In genomic region chr22:49749885-49750510, GRCh38 we compare ENCODE assay signal across 20 cellular contexts.
DNase-seq lines count a peak whose midpoint lies in the region; ATAC-seq and TF ChIP-seq lines count a peak whose summit lies in the region.
"Had no signal": no experiment of that assay in that cellular context is flagged by ENCODE, and none has a peak within 500 bp of the region (broad histone marks: within the 10 kb centered on the region; RNA-seq: fewer than 3 reads in every experiment).

No MANE protein-coding gene starts in this region.

- peaks cover 12% of the 10 kb centered on the region for H3K36me3 Mint-ChIP-seq in stimulated activated memory B cell treated with anti-CD40 and anti-IgM and Interleukin-4, amounts not matched to agents 10 μg/mL and 1 μg/mL and 100 μg/mL, for 72 hours
- peaks cover 9 to 18% of the 10 kb centered on the region in 2 donors for H3K36me3 Mint-ChIP-seq in activated T-cell treated with anti-CD3 and anti-CD28 coated beads, Interleukin-2, amount 50 U/mL, for 72 hours (ENCODE audit: insufficient read depth in 2 of 2)
- H3K36me3 Mint-ChIP-seq: CD4-positive, CD25-positive, alpha-beta regulatory T cell had no signal

- H3K9me3 ChIP-seq in HEK293 (ENCODE audit: control insufficient read depth, insufficient read depth, low read depth, low read length) = no peaks in the 10 kb centered on the region

- H3K4me3 Mint-ChIP-seq in stimulated activated memory B cell treated with anti-CD40 and anti-IgM and Interleukin-4, amounts not matched to agents 10 μg/mL and 1 μg/mL and 100 μg/mL, for 72 hours = no peak overlapping the region
- H3K4me3 Mint-ChIP-seq in activated T-cell treated with anti-CD3 and anti-CD28 coated beads, Interleukin-2, amount 50 U/mL, for 72 hours = no peak overlapping the region
- H3K4me3 Mint-ChIP-seq: CD4-positive, CD25-positive, alpha-beta regulatory T cell; H9; IgD-negative memory B cell had no signal

- DNase-seq in GM03348 (ENCODE audit: low spot score) (peak; percentile 7), islet precursor cell (peak; percentile 28), GM10266 (ENCODE audit: extremely low spot score) (no peak)
- DNase-seq in activated T-cell treated with anti-CD3 and anti-CD28 coated beads, Interleukin-2, amount 50 U/mL, for 72 hours = no peak
- DNase-seq: Caco-2; CD4-positive, CD25-positive, alpha-beta regulatory T cell; DMS79; H9; Kasumi-1; MM.1S; NCI-H1092 treated with DMSO at 0.1 percent for 48 hours; NCI-H1694; NCI-H524 had no signal

- POLR2A ChIA-PET in HEK293 (lab: Yijun Ruan, JAX) = no interaction called here

- peaks cover 21% of the 10 kb centered on the region for H3K9me3 Mint-ChIP-seq in stimulated activated memory B cell treated with anti-CD40 and anti-IgM and Interleukin-4, amounts not matched to agents 10 μg/mL and 1 μg/mL and 100 μg/mL, for 72 hours
- peaks cover 12% of the 10 kb centered on the region in 2 donors for H3K9me3 Mint-ChIP-seq in activated T-cell treated with anti-CD3 and anti-CD28 coated beads, Interleukin-2, amount 50 U/mL, for 72 hours

- CTCF ChIA-PET in HEK293 (lab: Yijun Ruan, JAX) = no interaction called here

- H3K4me1 ChIP-seq in HEK293 (ENCODE audit: control insufficient read depth, insufficient read depth, low read length) = no peaks in the 10 kb centered on the region
- H3K4me1 ChIP-seq: Caco-2 had no signal

- peak; percentile 18 for ATAC-seq in stimulated activated memory B cell treated with anti-CD40 and anti-IgM and Interleukin-4, amounts not matched to agents 10 μg/mL and 1 μg/mL and 100 μg/mL, for 72 hours
- ATAC-seq in activated T-cell treated with anti-CD3 and anti-CD28 coated beads, Interleukin-2, amount 50 U/mL, for 72 hours (replicated peaks in 1 of 2) = no peak
- no peak for ATAC-seq in GM21723 (IDR thresholded peaks at IDR 0.05; ENCODE audit: unreplicated experiment)
- ATAC-seq: GM12878, Panc1, Right ventricle myocardium inferior had no signal

- H3K4me3 ChIP-seq in HEK293 (ENCODE audit: low read depth, low read length) = no peak overlapping the region
- H3K4me3 ChIP-seq: GM12878 had no signal

- H3K27ac ChIP-seq in HEK293 (ENCODE audit: extremely low read depth, low read depth, low read length) = no peak overlapping the region

- H3K36me3 ChIP-seq in HEK293 (ENCODE audit: control insufficient read depth in 2 of 2, insufficient read depth in 1 of 2, low read length in 2 of 2) = no peaks in the 10 kb centered on the region

- H3K27me3 Mint-ChIP-seq in stimulated activated memory B cell treated with anti-CD40 and anti-IgM and Interleukin-4, amounts not matched to agents 10 μg/mL and 1 μg/mL and 100 μg/mL, for 72 hours = peaks cover 26% of the 10 kb centered on the region
- no peaks in the 10 kb centered on the region for H3K27me3 Mint-ChIP-seq in activated T-cell treated with anti-CD3 and anti-CD28 coated beads, Interleukin-2, amount 50 U/mL, for 72 hours (ENCODE audit: low read depth)

- no peaks in the 10 kb centered on the region for H3K4me1 Mint-ChIP-seq in stimulated activated memory B cell treated with anti-CD40 and anti-IgM and Interleukin-4, amounts not matched to agents 10 μg/mL and 1 μg/mL and 100 μg/mL, for 72 hours
- no peaks in the 10 kb centered on the region for H3K4me1 Mint-ChIP-seq in activated T-cell treated with anti-CD3 and anti-CD28 coated beads, Interleukin-2, amount 50 U/mL, for 72 hours (ENCODE audit: low read depth)
- H3K4me1 Mint-ChIP-seq: CD4-positive, CD25-positive, alpha-beta regulatory T cell; IgD-negative memory B cell had no signal

- TF ChIP-seq CTCF in HEK293 (tag by site-specific recombination; IDR thresholded peaks at IDR 0.05) (no peak), GM10266 (IDR thresholded peaks at IDR 0.05; ENCODE audit: control insufficient read depth, insufficient read depth, low read depth, missing control alignments) (no peak)

- H3K27ac Mint-ChIP-seq in stimulated activated memory B cell treated with anti-CD40 and anti-IgM and Interleukin-4, amounts not matched to agents 10 μg/mL and 1 μg/mL and 100 μg/mL, for 72 hours = no peak overlapping the region
- H3K27ac Mint-ChIP-seq in activated T-cell treated with anti-CD3 and anti-CD28 coated beads, Interleukin-2, amount 50 U/mL, for 72 hours = no peak overlapping the region
- H3K27ac Mint-ChIP-seq: CD4-positive, CD25-positive, alpha-beta regulatory T cell; H9 had no signal

TF ChIP-seq in HEK293, 187 proteins besides CTCF, POLR2A, EP300 and RAD21:
- TF ChIP-seq ZNF473 (tag by site-specific recombination; IDR thresholded peaks at IDR 0.05) = no peak
- 0 out of 2 replicates have a peak, but pooled peaks have one; percentile 17 for TF ChIP-seq GLIS2 (tag by site-specific recombination; IDR thresholded peaks at IDR 0.05)

Comparison
In these comparisons a context has a peak if more than half of its experiments do, and no peak if none do; other contexts are left out.
1. DNase-seq: peak in GM03348 (single experiment) and islet precursor cell (single experiment); none in activated T-cell treated with anti-CD3 and anti-CD28 coated beads, Interleukin-2, amount 50 U/mL, for 72 hours (0 of 2) and GM10266 (single experiment).